In genomic region chr3:11195721-11196332, GRCh38 we compare ENCODE assay signal across 9 cellular contexts. TPM values are rescaled to one million over a fixed set of nuclear protein-coding genes. Genes with fewer than 3 reads are reported as not detected.
A peak's percentile ranks its signal among the peaks of the same experiment; 100 is the strongest.
DNase-seq lines count a peak whose midpoint lies in the region; FAIRE-seq and TF ChIP-seq lines count a peak whose summit lies in the region.
"Had no signal": no experiment of that assay in that cellular context is flagged by ENCODE, and none has a peak within 500 bp of the region (broad histone marks: within the 10 kb centered on the region; RNA-seq: fewer than 3 reads in every experiment).

No MANE protein-coding gene starts in this region.

- H3K36me3 Mint-ChIP-seq in T-helper 2 cell treated with Interferon-gamma antibody and Interleukin-4, amounts not matched to agents 5 μg/mL and 100 μg/mL, for 36 hours (ENCODE audit: low read depth): no peaks in the 10 kb centered on the region

- H3K27ac ChIP-seq in esophagus squamous epithelium: peak overlapping the region; percentile 20 to 47 (median 34)
- H3K27ac ChIP-seq in skin epidermis: peak overlapping the region in 16 of 21 experiments; percentile 4 to 80 (median 56)

- FAIRE-seq in GM19239 (lab: Jason Lieb, UNC): no peak

- peaks cover 10% of the 10 kb centered on the region for H3K4me1 Mint-ChIP-seq in T-helper 2 cell treated with Interferon-gamma antibody and Interleukin-4, amounts not matched to agents 5 μg/mL and 100 μg/mL, for 36 hours (ENCODE audit: low read depth)

- WGBS in esophagus squamous epithelium, 2 donors: 30 to 36% methylated on average over 9 of the region's 10 CpGs

- H3K27me3 Mint-ChIP-seq in T-helper 2 cell treated with Interferon-gamma antibody and Interleukin-4, amounts not matched to agents 5 μg/mL and 100 μg/mL, for 36 hours (ENCODE audit: low read depth): peaks cover 2% of the 10 kb centered on the region

- TF ChIP-seq CTCF in esophagus squamous epithelium (IDR thresholded peaks at IDR 0.05): no peak

- DNase-seq in HCEC 1CT: peak; percentile 45
- DNase-seq in T-helper 2 cell treated with Interferon-gamma antibody and Interleukin-4, amounts not matched to agents 5 μg/mL and 100 μg/mL, for 36 hours (ENCODE audit: low spot score): peak; percentile 17
- no peak for DNase-seq in esophagus squamous epithelium (lab: John Stamatoyannopoulos, UW)
- no peak for DNase-seq in GM19239 (ENCODE audit: insufficient read length, low spot score)
- DNase-seq in HK-2 (ENCODE audit: unreplicated experiment): no peak
- no peak for DNase-seq in NCI-H446 treated with DMSO at 0.1 percent for 48 hours (lab: John Stamatoyannopoulos, UW)
- DNase-seq: Right ventricle myocardium superior had no signal

- peaks cover 5 to 38% (median 27%) of the 10 kb centered on the region in 3 donors for H3K4me1 ChIP-seq in esophagus squamous epithelium

- peak overlapping the region; percentile 51 for H3K4me3 Mint-ChIP-seq in T-helper 2 cell treated with Interferon-gamma antibody and Interleukin-4, amounts not matched to agents 5 μg/mL and 100 μg/mL, for 36 hours

- H3K36me3 ChIP-seq in esophagus squamous epithelium: no peaks in the 10 kb centered on the region

- peak overlapping the region; percentile 37 for H3K27ac Mint-ChIP-seq in T-helper 2 cell treated with Interferon-gamma antibody and Interleukin-4, amounts not matched to agents 5 μg/mL and 100 μg/mL, for 36 hours

- H3K4me3 ChIP-seq in esophagus squamous epithelium (peak overlapping the region in 2 of 4 donors; percentile 10 to 24), skin epidermis (no peak overlapping the region)

- no peaks in the 10 kb centered on the region for H3K27me3 ChIP-seq in esophagus squamous epithelium
- H3K27me3 ChIP-seq: neutrophil had no signal

- no peaks in the 10 kb centered on the region for H3K9me3 Mint-ChIP-seq in T-helper 2 cell treated with Interferon-gamma antibody and Interleukin-4, amounts not matched to agents 5 μg/mL and 100 μg/mL, for 36 hours

- TF ChIP-seq POLR2A in esophagus squamous epithelium (IDR thresholded peaks at IDR 0.05): no peak

- no peaks in the 10 kb centered on the region for H3K9me3 ChIP-seq in esophagus squamous epithelium
- H3K9me3 ChIP-seq: neutrophil had no signal

- intact Hi-C loops in esophagus squamous epithelium (cut with DNase I): no loop called here

RNA-seq across cellular contexts. Expression of gene HRH1, which starts 41.5 kb away (rescaled TPM):
- total RNA-seq in esophagus squamous epithelium: 1 to 10 TPM; 4.1 to 8.8 (median 4.4) TPM

Comparison
In these comparisons a context has a peak if more than half of its experiments do, and no peak if none do; other contexts are left out.
1. DNase-seq: peak in HCEC 1CT (single experiment) and T-helper 2 cell treated with Interferon-gamma antibody and Interleukin-4, amounts not matched to agents 5 μg/mL and 100 μg/mL, for 36 hours (single experiment); none in esophagus squamous epithelium (single experiment), GM19239 (single experiment), HK-2 (single experiment) and NCI-H446 treated with DMSO at 0.1 percent for 48 hours (single experiment).